ENCODE assay signal across 20 cellular contexts in genomic region chr4:13902141-13902540, GRCh38.
"Had no signal": no experiment of that assay in that cellular context is flagged by ENCODE, and none has a peak within 500 bp of the region (broad histone marks: within the 10 kb centered on the region; RNA-seq: fewer than 3 reads in every experiment).

No MANE protein-coding gene starts in this region.

- H3K36me3 Mint-ChIP-seq: activated naive CD4-positive, alpha-beta T cell treated with anti-CD3 and anti-CD28 coated beads, Interleukin-2, amount 50 U/mL, for 72 hours; natural killer cell treated with Interleukin-12 subunit alpha and Interleukin-12 subunit beta and Interleukin-15 and Interleukin-18, amount 100 ng/mL, for 72 hours had no signal

- H3K27me3 ChIP-seq: brain microvascular endothelial cell, left lung, pancreas, right atrium auricular region, thyroid gland had no signal

- H3K36me3 ChIP-seq: brain microvascular endothelial cell, left lung, pancreas, right atrium auricular region, thyroid gland had no signal

- H3K27me3 Mint-ChIP-seq: natural killer cell treated with Interleukin-12 subunit alpha and Interleukin-12 subunit beta and Interleukin-15 and Interleukin-18, amount 100 ng/mL, for 72 hours had no signal

- H3K4me3 ChIP-seq: left lung, pancreas, psoas muscle, right atrium auricular region, thyroid gland had no signal

- DNase-seq: activated gamma-delta T cell treated with Interleukin-2 at 50 U/mL for 16 hours; activated T-cell treated with anti-CD3 and anti-CD28 coated beads, Interleukin-2, amount 50 U/mL, for 1 hour; aorta; brain microvascular endothelial cell; central memory CD4-positive, alpha-beta T cell; dermis blood vessel endothelial cell; effector memory CD4-positive, alpha-beta T cell; left lung; pancreas; psoas muscle; stimulated activated CD4-positive, alpha-beta T cell treated with anti-CD3 and anti-CD28 coated beads, Interleukin-1b, Interleukin-23, amount 100 ng/mL, for 48 hours; substantia nigra; T-helper 1 cell; thyroid gland had no signal

- H3K27ac ChIP-seq: brain microvascular endothelial cell, left lung, pancreas, psoas muscle, right atrium auricular region, thyroid gland had no signal

- H3K27ac Mint-ChIP-seq: activated naive CD4-positive, alpha-beta T cell treated with anti-CD3 and anti-CD28 coated beads, Interleukin-2, amount 50 U/mL, for 72 hours; natural killer cell treated with Interleukin-12 subunit alpha and Interleukin-12 subunit beta and Interleukin-15 and Interleukin-18, amount 100 ng/mL, for 72 hours; stimulated activated naive CD8-positive, alpha-beta T cell treated with anti-CD3 and anti-CD28 coated beads, Interleukin-15, Interleukin-2, amounts not matched to agents 100 ng/mL and 50 ng/mL, for 24 hours had no signal

- H3K9me3 ChIP-seq: left lung, pancreas, psoas muscle, right atrium auricular region, thyroid gland had no signal

- ATAC-seq: activated naive CD4-positive, alpha-beta T cell treated with anti-CD3 and anti-CD28 coated beads, Interleukin-2, amount 50 U/mL, for 72 hours; left lung; natural killer cell treated with Interleukin-12 subunit alpha and Interleukin-12 subunit beta and Interleukin-15 and Interleukin-18, amount 100 ng/mL, for 72 hours; pancreas; psoas muscle had no signal

- H3K9me3 Mint-ChIP-seq: activated naive CD4-positive, alpha-beta T cell treated with anti-CD3 and anti-CD28 coated beads, Interleukin-2, amount 50 U/mL, for 72 hours; natural killer cell treated with Interleukin-12 subunit alpha and Interleukin-12 subunit beta and Interleukin-15 and Interleukin-18, amount 100 ng/mL, for 72 hours; stimulated activated naive CD8-positive, alpha-beta T cell treated with anti-CD3 and anti-CD28 coated beads, Interleukin-15, Interleukin-2, amounts not matched to agents 100 ng/mL and 50 ng/mL, for 24 hours had no signal

- H3K4me1 ChIP-seq: left lung, pancreas, psoas muscle, right atrium auricular region, thyroid gland had no signal

- H3K4me3 Mint-ChIP-seq: natural killer cell treated with Interleukin-12 subunit alpha and Interleukin-12 subunit beta and Interleukin-15 and Interleukin-18, amount 100 ng/mL, for 72 hours; stimulated activated naive CD8-positive, alpha-beta T cell treated with anti-CD3 and anti-CD28 coated beads, Interleukin-15, Interleukin-2, amounts not matched to agents 100 ng/mL and 50 ng/mL, for 24 hours had no signal

- FAIRE-seq: pancreas, TTC549, urothelium cell line had no signal
